In genomic region chr10:84329986-84330651, GRCh38 we compare ENCODE assay signal across 8 cellular contexts. TPM values are rescaled to one million over a fixed set of nuclear protein-coding genes. Genes with fewer than 3 reads are reported as not detected.
DNase-seq lines count a peak whose midpoint lies in the region; ATAC-seq and TF ChIP-seq lines count a peak whose summit lies in the region.

No MANE protein-coding gene starts in this region.

- H3K27ac ChIP-seq in HL-60 (replicated peaks) (0 out of 2 replicates have a peak overlapping the region, but pooled peaks have one; percentile 25), coronary artery (no peak overlapping the region)

- peaks cover 41% of the 10 kb centered on the region for H3K36me3 Mint-ChIP-seq in stimulated activated effector memory CD8-positive, alpha-beta T cell treated with anti-CD3 and anti-CD28 coated beads, Interleukin-12 subunit alpha, Interleukin-12 subunit beta, amount 100 ng/mL, for 72 hours

- peak overlapping the region; percentile 98 for H3K27ac Mint-ChIP-seq in stimulated activated effector memory CD8-positive, alpha-beta T cell treated with anti-CD3 and anti-CD28 coated beads, Interleukin-12 subunit alpha, Interleukin-12 subunit beta, amount 100 ng/mL, for 72 hours

- H3K4me3 Mint-ChIP-seq in stimulated activated effector memory CD8-positive, alpha-beta T cell treated with anti-CD3 and anti-CD28 coated beads, Interleukin-12 subunit alpha, Interleukin-12 subunit beta, amount 100 ng/mL, for 72 hours = peak overlapping the region; percentile 79

- no peaks in the 10 kb centered on the region for H3K27me3 ChIP-seq in HL-60 (ENCODE audit: insufficient read depth, poor library complexity, severe bottlenecking)

- TF ChIP-seq CTCF in GM12865 (IDR thresholded peaks at IDR 0.05; ENCODE audit: insufficient read depth, low read depth, low read length, missing control alignments) (no peak), HL-60 (IDR thresholded peaks at IDR 0.05; ENCODE audit: insufficient read depth, low read length) (no peak), coronary artery (IDR thresholded peaks at IDR 0.05) (no peak)

- ATAC-seq in GM21423 (IDR thresholded peaks at IDR 0.05; ENCODE audit: unreplicated experiment) = peak; percentile 60
- ATAC-seq in stimulated activated effector memory CD8-positive, alpha-beta T cell treated with anti-CD3 and anti-CD28 coated beads, Interleukin-12 subunit alpha, Interleukin-12 subunit beta, amount 100 ng/mL, for 72 hours = peak; percentile 53
- ATAC-seq in left lobe of liver = no peak

- no peaks in the 10 kb centered on the region for H3K9me3 Mint-ChIP-seq in stimulated activated effector memory CD8-positive, alpha-beta T cell treated with anti-CD3 and anti-CD28 coated beads, Interleukin-12 subunit alpha, Interleukin-12 subunit beta, amount 100 ng/mL, for 72 hours

- H3K4me1 Mint-ChIP-seq in stimulated activated effector memory CD8-positive, alpha-beta T cell treated with anti-CD3 and anti-CD28 coated beads, Interleukin-12 subunit alpha, Interleukin-12 subunit beta, amount 100 ng/mL, for 72 hours = peaks cover 38% of the 10 kb centered on the region

- DNase-seq in GM12865 (ENCODE audit: low read depth) (peak; percentile 81), HL-60 (ENCODE audit: low read depth in 1 of 2, low spot score in 1 of 2) (peak in 1 of 2 experiments; percentile 25), coronary artery (ENCODE audit: low spot score) (no peak), left lobe of liver (ENCODE audit: low spot score) (no peak), putamen (ENCODE audit: low spot score) (no peak), GOT3 (lab: John Stamatoyannopoulos, UW) (no peak)
- DNase-seq in stimulated activated effector memory CD8-positive, alpha-beta T cell treated with anti-CD3 and anti-CD28 coated beads, Interleukin-12 subunit alpha, Interleukin-12 subunit beta, amount 100 ng/mL, for 72 hours (ENCODE audit: low spot score in 2 of 2) = no peak

- H3K4me3 ChIP-seq in GM12865 (ENCODE audit: low read depth, low read length) = peak overlapping the region; percentile 79
- H3K4me3 ChIP-seq in HL-60 (replicated peaks; ENCODE audit: insufficient read depth, low read length) = no peak overlapping the region
- peak overlapping the region; percentile 97 for H3K4me3 ChIP-seq in coronary artery

RNA-seq across cellular contexts. Expression of gene CCSER2, which starts 1.7 kb away (rescaled TPM):
- total RNA-seq in left lobe of liver = 13.9 TPM
